1 cellular context compared by ENCODE assay signal in genomic region chr6:4102687-4103244, GRCh38.
TF ChIP-seq lines count a peak whose summit lies in the region.

No MANE protein-coding gene starts in this region.

TF ChIP-seq in HepG2, 621 proteins besides CTCF, POLR2A, EP300 and RAD21 (continued from another document and continues in another):
- no peak for TF ChIP-seq MXD3 (CRISPR knock-in tag; IDR thresholded peaks at IDR 0.05)
- TF ChIP-seq ZNF556 (CRISPR knock-in tag; IDR thresholded peaks at IDR 0.05; ENCODE audit: borderline replicate concordance), result peak; percentile 98
- TF ChIP-seq ZNF33A (CRISPR knock-in tag; IDR thresholded peaks at IDR 0.05; ENCODE audit: borderline replicate concordance), result no peak
- TF ChIP-seq ZNF10 (CRISPR knock-in tag; IDR thresholded peaks at IDR 0.05; ENCODE audit: borderline replicate concordance, low read depth), result no peak
- peak; percentile 93 for TF ChIP-seq ZNF503 (CRISPR knock-in tag; IDR thresholded peaks at IDR 0.05)
- TF ChIP-seq ARID5B (CRISPR knock-in tag; IDR thresholded peaks at IDR 0.05), result peak; percentile 100
- peak; percentile 86 for TF ChIP-seq ZBTB26 (CRISPR knock-in tag; IDR thresholded peaks at IDR 0.05; ENCODE audit: borderline replicate concordance)
- peak; percentile 85 for TF ChIP-seq HHEX (CRISPR knock-in tag; IDR thresholded peaks at IDR 0.05)
- no peak for TF ChIP-seq ZNF776 (CRISPR knock-in tag; IDR thresholded peaks at IDR 0.05)
- peak; percentile 68 for TF ChIP-seq HNF1A (IDR thresholded peaks at IDR 0.05; ENCODE audit: low read depth)
- peak; percentile 88 for TF ChIP-seq HNF1A (CRISPR knock-in tag; IDR thresholded peaks at IDR 0.05; ENCODE audit: borderline replicate concordance)
- TF ChIP-seq KMT2A (CRISPR knock-in tag; IDR thresholded peaks at IDR 0.05), result peak; percentile 80
- peak; percentile 96 for TF ChIP-seq MED1 (CRISPR knock-in tag; IDR thresholded peaks at IDR 0.05)
- TF ChIP-seq HIVEP1 (CRISPR knock-in tag; IDR thresholded peaks at IDR 0.05), result 0 out of 2 replicates have a peak, but pooled peaks have one; percentile 48
- TF ChIP-seq KAT7 (CRISPR knock-in tag; IDR thresholded peaks at IDR 0.05; ENCODE audit: borderline replicate concordance), result peak; percentile 81
- TF ChIP-seq MIXL1 (CRISPR knock-in tag; IDR thresholded peaks at IDR 0.05), result peak; percentile 96
- TF ChIP-seq POGZ (CRISPR knock-in tag; IDR thresholded peaks at IDR 0.05), result peak; percentile 96
- peak; percentile 97 for TF ChIP-seq SAP130 (CRISPR knock-in tag; IDR thresholded peaks at IDR 0.05; ENCODE audit: low read depth)
- 0 out of 2 replicates have a peak, but pooled peaks have one; percentile 20 for TF ChIP-seq ZSCAN22 (CRISPR knock-in tag; IDR thresholded peaks at IDR 0.05)
- TF ChIP-seq ZNF512B (CRISPR knock-in tag; IDR thresholded peaks at IDR 0.05; ENCODE audit: borderline replicate concordance), result peak; percentile 99
- peak; percentile 80; the same call in 1 of the 2 replicates for TF ChIP-seq ARID4A (CRISPR knock-in tag; IDR thresholded peaks at IDR 0.05; ENCODE audit: borderline replicate concordance)
- TF ChIP-seq GMEB1 (CRISPR knock-in tag; IDR thresholded peaks at IDR 0.05; ENCODE audit: borderline replicate concordance), result peak; percentile 63; the same call in 1 of the 2 replicates
- TF ChIP-seq GLMP (CRISPR knock-in tag; IDR thresholded peaks at IDR 0.05; ENCODE audit: borderline replicate concordance), result no peak
- TF ChIP-seq ZNF235 (CRISPR knock-in tag; IDR thresholded peaks at IDR 0.05; ENCODE audit: borderline replicate concordance), result no peak
- TF ChIP-seq FOXC1 (CRISPR knock-in tag; IDR thresholded peaks at IDR 0.05; ENCODE audit: borderline replicate concordance), result peak; percentile 70; the same call in 1 of the 2 replicates
- no peak for TF ChIP-seq SMARCC2 (IDR thresholded peaks at IDR 0.05)
- no peak for TF ChIP-seq CENPBD1 (CRISPR knock-in tag; IDR thresholded peaks at IDR 0.05; ENCODE audit: borderline replicate concordance, low read depth)
- peak; percentile 98 for TF ChIP-seq MLX (CRISPR knock-in tag; IDR thresholded peaks at IDR 0.05)
- no peak for TF ChIP-seq ATRX (CRISPR knock-in tag; IDR thresholded peaks at IDR 0.05; ENCODE audit: borderline replicate concordance)
- TF ChIP-seq SMC3 (IDR thresholded peaks at IDR 0.05; ENCODE audit: low read length), result 0 out of 2 replicates have a peak, but pooled peaks have one; percentile 3
